1 cellular context compared by ENCODE assay signal in genomic region chr7:56028942-56029630, GRCh38.
A peak's percentile ranks its signal among the peaks of the same experiment; 100 is the strongest.
TF ChIP-seq lines count a peak whose summit lies in the region.

No MANE protein-coding gene starts in this region.

TF ChIP-seq in HepG2, 621 proteins besides CTCF, POLR2A, EP300 and RAD21 (continued from another document and continues in another):
- TF ChIP-seq ZNF496 (CRISPR knock-in tag; IDR thresholded peaks at IDR 0.05; ENCODE audit: insufficient replicate concordance) (no peak), ZFX (CRISPR knock-in tag; IDR thresholded peaks at IDR 0.05; ENCODE audit: low read depth) (0 out of 2 replicates have a peak, but pooled peaks have one; percentile 25), ZNF230 (CRISPR knock-in tag; IDR thresholded peaks at IDR 0.05) (no peak), ZNF276 (CRISPR knock-in tag; IDR thresholded peaks at IDR 0.05; ENCODE audit: low read depth) (no peak), ZNF558 (CRISPR knock-in tag; IDR thresholded peaks at IDR 0.05; ENCODE audit: borderline replicate concordance) (no peak), GABPB1 (CRISPR knock-in tag; IDR thresholded peaks at IDR 0.05) (no peak), NR2F6 (IDR thresholded peaks at IDR 0.05) (peak; percentile 67; the same call in 1 of the 2 replicates), NR2F6 (CRISPR knock-in tag; IDR thresholded peaks at IDR 0.05) (peak; percentile 88), ATF7-NPFF (CRISPR knock-in tag; IDR thresholded peaks at IDR 0.05; ENCODE audit: low read depth) (no peak), KMT2A (CRISPR knock-in tag; IDR thresholded peaks at IDR 0.05) (0 out of 2 replicates have a peak, but pooled peaks have one; percentile 13), FOSL2 (CRISPR knock-in tag; IDR thresholded peaks at IDR 0.05) (peak; percentile 94), MAFG (CRISPR knock-in tag; IDR thresholded peaks at IDR 0.05) (no peak), ZFP62 (CRISPR knock-in tag; IDR thresholded peaks at IDR 0.05) (no peak), YEATS2 (CRISPR knock-in tag; IDR thresholded peaks at IDR 0.05; ENCODE audit: borderline replicate concordance) (no peak), HOXA3 (CRISPR knock-in tag; IDR thresholded peaks at IDR 0.05) (peak; percentile 47), MLXIP (CRISPR knock-in tag; IDR thresholded peaks at IDR 0.05; ENCODE audit: borderline replicate concordance) (peak; percentile 56), ZNF503 (CRISPR knock-in tag; IDR thresholded peaks at IDR 0.05) (peak; percentile 71; the same call in 1 of the 2 replicates), SNAI1 (CRISPR knock-in tag; IDR thresholded peaks at IDR 0.05; ENCODE audit: borderline replicate concordance) (0 out of 2 replicates have a peak, but pooled peaks have one; percentile 53), ZNF224 (CRISPR knock-in tag; IDR thresholded peaks at IDR 0.05) (no peak), NR2F1 (CRISPR knock-in tag; IDR thresholded peaks at IDR 0.05) (peak in 1 of 2 experiments; percentile 71; a peak in 1 of 4 replicates), ZNF274 (CRISPR knock-in tag; IDR thresholded peaks at IDR 0.05) (no peak), ZSCAN9 (CRISPR knock-in tag; IDR thresholded peaks at IDR 0.05; ENCODE audit: borderline replicate concordance) (peak; percentile 38; the same call in 1 of the 2 replicates), ZNF7 (CRISPR knock-in tag; IDR thresholded peaks at IDR 0.05) (peak; percentile 76), ZNF124 (CRISPR knock-in tag; IDR thresholded peaks at IDR 0.05) (no peak), HNF1A (IDR thresholded peaks at IDR 0.05; ENCODE audit: low read depth) (no peak), HNF1A (CRISPR knock-in tag; IDR thresholded peaks at IDR 0.05; ENCODE audit: borderline replicate concordance) (no peak), ZNF646 (CRISPR knock-in tag; IDR thresholded peaks at IDR 0.05) (no peak), NCOA1 (CRISPR knock-in tag; IDR thresholded peaks at IDR 0.05) (no peak), ZNF879 (CRISPR knock-in tag; IDR thresholded peaks at IDR 0.05) (no peak)
- TF ChIP-seq, protein P1, sequence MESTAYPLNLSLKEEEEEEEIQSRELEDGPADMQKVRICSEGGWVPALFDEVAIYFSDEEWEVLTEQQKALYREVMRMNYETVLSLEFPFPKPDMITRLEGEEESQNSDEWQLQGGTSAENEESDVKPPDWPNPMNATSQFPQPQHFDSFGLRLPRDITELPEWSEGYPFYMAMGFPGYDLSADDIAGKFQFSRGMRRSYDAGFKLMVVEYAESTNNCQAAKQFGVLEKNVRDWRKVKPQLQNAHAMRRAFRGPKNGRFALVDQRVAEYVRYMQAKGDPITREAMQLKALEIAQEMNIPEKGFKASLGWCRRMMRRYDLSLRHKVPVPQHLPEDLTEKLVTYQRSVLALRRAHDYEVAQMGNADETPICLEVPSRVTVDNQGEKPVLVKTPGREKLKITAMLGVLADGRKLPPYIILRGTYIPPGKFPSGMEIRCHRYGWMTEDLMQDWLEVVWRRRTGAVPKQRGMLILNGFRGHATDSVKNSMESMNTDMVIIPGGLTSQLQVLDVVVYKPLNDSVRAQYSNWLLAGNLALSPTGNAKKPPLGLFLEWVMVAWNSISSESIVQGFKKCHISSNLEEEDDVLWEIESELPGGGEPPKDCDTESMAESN (CRISPR knock-in tag; conservative IDR thresholded peaks at IDR 0.05): 0 out of 2 replicates have a peak, but pooled peaks have one; percentile 29
- TF ChIP-seq, protein P2, sequence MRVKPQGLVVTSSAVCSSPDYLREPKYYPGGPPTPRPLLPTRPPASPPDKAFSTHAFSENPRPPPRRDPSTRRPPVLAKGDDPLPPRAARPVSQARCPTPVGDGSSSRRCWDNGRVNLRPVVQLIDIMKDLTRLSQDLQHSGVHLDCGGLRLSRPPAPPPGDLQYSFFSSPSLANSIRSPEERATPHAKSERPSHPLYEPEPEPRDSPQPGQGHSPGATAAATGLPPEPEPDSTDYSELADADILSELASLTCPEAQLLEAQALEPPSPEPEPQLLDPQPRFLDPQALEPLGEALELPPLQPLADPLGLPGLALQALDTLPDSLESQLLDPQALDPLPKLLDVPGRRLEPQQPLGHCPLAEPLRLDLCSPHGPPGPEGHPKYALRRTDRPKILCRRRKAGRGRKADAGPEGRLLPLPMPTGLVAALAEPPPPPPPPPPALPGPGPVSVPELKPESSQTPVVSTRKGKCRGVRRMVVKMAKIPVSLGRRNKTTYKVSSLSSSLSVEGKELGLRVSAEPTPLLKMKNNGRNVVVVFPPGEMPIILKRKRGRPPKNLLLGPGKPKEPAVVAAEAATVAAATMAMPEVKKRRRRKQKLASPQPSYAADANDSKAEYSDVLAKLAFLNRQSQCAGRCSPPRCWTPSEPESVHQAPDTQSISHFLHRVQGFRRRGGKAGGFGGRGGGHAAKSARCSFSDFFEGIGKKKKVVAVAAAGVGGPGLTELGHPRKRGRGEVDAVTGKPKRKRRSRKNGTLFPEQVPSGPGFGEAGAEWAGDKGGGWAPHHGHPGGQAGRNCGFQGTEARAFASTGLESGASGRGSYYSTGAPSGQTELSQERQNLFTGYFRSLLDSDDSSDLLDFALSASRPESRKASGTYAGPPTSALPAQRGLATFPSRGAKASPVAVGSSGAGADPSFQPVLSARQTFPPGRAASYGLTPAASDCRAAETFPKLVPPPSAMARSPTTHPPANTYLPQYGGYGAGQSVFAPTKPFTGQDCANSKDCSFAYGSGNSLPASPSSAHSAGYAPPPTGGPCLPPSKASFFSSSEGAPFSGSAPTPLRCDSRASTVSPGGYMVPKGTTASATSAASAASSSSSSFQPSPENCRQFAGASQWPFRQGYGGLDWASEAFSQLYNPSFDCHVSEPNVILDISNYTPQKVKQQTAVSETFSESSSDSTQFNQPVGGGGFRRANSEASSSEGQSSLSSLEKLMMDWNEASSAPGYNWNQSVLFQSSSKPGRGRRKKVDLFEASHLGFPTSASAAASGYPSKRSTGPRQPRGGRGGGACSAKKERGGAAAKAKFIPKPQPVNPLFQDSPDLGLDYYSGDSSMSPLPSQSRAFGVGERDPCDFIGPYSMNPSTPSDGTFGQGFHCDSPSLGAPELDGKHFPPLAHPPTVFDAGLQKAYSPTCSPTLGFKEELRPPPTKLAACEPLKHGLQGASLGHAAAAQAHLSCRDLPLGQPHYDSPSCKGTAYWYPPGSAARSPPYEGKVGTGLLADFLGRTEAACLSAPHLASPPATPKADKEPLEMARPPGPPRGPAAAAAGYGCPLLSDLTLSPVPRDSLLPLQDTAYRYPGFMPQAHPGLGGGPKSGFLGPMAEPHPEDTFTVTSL (CRISPR knock-in tag; IDR thresholded peaks at IDR 0.05; ENCODE audit: borderline replicate concordance): peak; percentile 64; the same call in 1 of the 2 replicates
